27 cellular contexts compared by ENCODE assay signal in the genomic region with DNA sequence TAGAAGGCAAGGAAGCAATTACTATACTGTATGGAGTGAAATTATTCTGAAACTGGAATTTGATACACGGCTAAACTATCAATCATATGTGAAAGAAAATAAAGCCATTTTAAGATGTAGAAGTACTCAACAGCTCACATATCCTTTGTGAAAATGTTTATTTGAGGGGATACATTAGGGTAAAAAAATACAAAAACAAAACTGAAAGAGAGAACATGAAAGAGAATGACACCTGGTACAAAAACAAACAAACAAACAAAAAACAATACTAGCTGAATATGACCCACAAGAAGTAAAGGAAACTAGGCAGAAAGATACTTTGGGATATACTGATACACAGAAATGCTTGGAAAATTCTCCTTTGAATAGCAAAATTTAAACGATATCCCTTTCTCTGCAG. TPM values are rescaled to one million over a fixed set of nuclear protein-coding genes. Genes with fewer than 3 reads are reported as not detected.
"Had no signal": no experiment of that assay in that cellular context is flagged by ENCODE, and none has a peak within 500 bp of the region (broad histone marks: within the 10 kb centered on the region; RNA-seq: fewer than 3 reads in every experiment).

No MANE protein-coding gene starts in this region.

- ATAC-seq: activated CD4-positive, CD25-positive, alpha-beta regulatory T cell treated with anti-CD3 and anti-CD28 coated beads, Interleukin-2, amount 50 U/mL, for 24 hours; activated CD8-positive, alpha-beta T cell treated with anti-CD3 and anti-CD28 coated beads, Interleukin-2, amount 10 ng/mL, durations not matched to agents 7 days and 5 days; body of pancreas; Right ventricle myocardium inferior; T-cell had no signal

- H3K27ac Mint-ChIP-seq: activated CD8-positive, alpha-beta T cell treated with anti-CD3 and anti-CD28 coated beads, Interleukin-2, amount 10 ng/mL, durations not matched to agents 7 days and 5 days; activated naive CD4-positive, alpha-beta T cell treated with anti-CD3 and anti-CD28 coated beads, Interleukin-2, amount 50 U/mL, for 24 hours; activated T-cell treated with anti-CD3 and anti-CD28 coated beads, Interleukin-2, amount 50 U/mL, for 24 hours; activated T-helper 1 cell treated with anti-CD3 and anti-CD28 coated beads, Interleukin-12 subunit alpha, Interleukin-12 subunit beta, Interleukin-2, Interleukin-4 antibody, amounts not matched to agents 30 ng/mL and 10 ng/mL and 1 ng/mL, durations not matched to agents 14 hours and 24 hours and 36 hours; T-cell had no signal

- H3K9me3 Mint-ChIP-seq: activated naive CD4-positive, alpha-beta T cell treated with anti-CD3 and anti-CD28 coated beads, Interleukin-2, amount 50 U/mL, for 24 hours; activated T-cell treated with anti-CD3 and anti-CD28 coated beads, Interleukin-2, amount 50 U/mL, for 24 hours; activated T-helper 1 cell treated with anti-CD3 and anti-CD28 coated beads, Interleukin-12 subunit alpha, Interleukin-12 subunit beta, Interleukin-2, Interleukin-4 antibody, amounts not matched to agents 30 ng/mL and 10 ng/mL and 1 ng/mL, durations not matched to agents 14 hours and 24 hours and 36 hours; central memory CD8-positive, alpha-beta T cell; T-cell had no signal

- H3K27me3 Mint-ChIP-seq: activated T-cell treated with anti-CD3 and anti-CD28 coated beads, Interleukin-2, amount 50 U/mL, for 24 hours had no signal

- H3K4me3 Mint-ChIP-seq: activated CD8-positive, alpha-beta T cell treated with anti-CD3 and anti-CD28 coated beads, Interleukin-2, amount 10 ng/mL, durations not matched to agents 7 days and 5 days; activated naive CD4-positive, alpha-beta T cell treated with anti-CD3 and anti-CD28 coated beads, Interleukin-2, amount 50 U/mL, for 24 hours; activated T-cell treated with anti-CD3 and anti-CD28 coated beads, Interleukin-2, amount 50 U/mL, for 24 hours; activated T-helper 1 cell treated with anti-CD3 and anti-CD28 coated beads, Interleukin-12 subunit alpha, Interleukin-12 subunit beta, Interleukin-2, Interleukin-4 antibody, amounts not matched to agents 30 ng/mL and 10 ng/mL and 1 ng/mL, durations not matched to agents 14 hours and 24 hours and 36 hours; central memory CD8-positive, alpha-beta T cell; T-cell had no signal

- H3K4me1 Mint-ChIP-seq: activated naive CD4-positive, alpha-beta T cell treated with anti-CD3 and anti-CD28 coated beads, Interleukin-2, amount 50 U/mL, for 24 hours; central memory CD8-positive, alpha-beta T cell; T-cell had no signal

- DNase-seq: activated CD4-positive, alpha-beta T cell treated with anti-CD3 and anti-CD28 coated beads for 4 hours; activated CD8-positive, alpha-beta memory T cell treated with anti-CD3 and anti-CD28 coated beads, Interleukin-2, amount 50 U/mL, for 48 hours; activated CD8-positive, alpha-beta T cell treated with anti-CD3 and anti-CD28 coated beads, Interleukin-2, amount 10 ng/mL, durations not matched to agents 7 days and 5 days; activated effector memory CD4-positive, alpha-beta T cell treated with Interleukin-2 at 50 U/mL for 16 hours; activated naive CD4-positive, alpha-beta T cell; activated T-cell treated with anti-CD3 and anti-CD28 coated beads, Interleukin-2, amount 50 U/mL, for 24 hours; aorta; body of pancreas; NCI-H1092 treated with DMSO at 0.1 percent for 48 hours; NCI-H1417 treated with DMSO at 0.1 percent for 48 hours; NCI-H1694; NCI-H2029; NCI-H2107; NCI-H2171 treated with DMSO at 0.1 percent for 48 hours; NCI-H226; NCI-H526; NCI-H774; T-cell had no signal

- H3K27ac ChIP-seq: body of pancreas, KMS-11, SK-N-MC had no signal

- H3K36me3 Mint-ChIP-seq: activated naive CD4-positive, alpha-beta T cell treated with anti-CD3 and anti-CD28 coated beads, Interleukin-2, amount 50 U/mL, for 24 hours; T-cell had no signal

- H3K9me3 ChIP-seq: body of pancreas had no signal

- H3K9ac ChIP-seq: KMS-11 had no signal

- H3K4me3 ChIP-seq: body of pancreas, SK-N-MC had no signal

- H3K4me2 ChIP-seq: KMS-11 had no signal

- H3K27me3 ChIP-seq: body of pancreas had no signal

RNA-seq across cellular contexts. Expression of a gene that starts 20.8 kb away (rescaled TPM):
- total RNA-seq: activated CD8-positive, alpha-beta T cell treated with anti-CD3 and anti-CD28 coated beads, Interleukin-2, amount 10 ng/mL, durations not matched to agents 7 days and 5 days; OCI-LY7; T-helper 2 cell treated with Interferon-gamma antibody and Interleukin-4, amounts not matched to agents 100 ng/mL and 5 ng/mL, for 36 hours had no signal

RNA-seq across cellular contexts. Expression of a gene that starts 59.2 kb away (rescaled TPM):
- total RNA-seq: activated CD8-positive, alpha-beta T cell treated with anti-CD3 and anti-CD28 coated beads, Interleukin-2, amount 10 ng/mL, durations not matched to agents 7 days and 5 days; activated T-helper 1 cell treated with anti-CD3 and anti-CD28 coated beads, Interleukin-12 subunit alpha, Interleukin-12 subunit beta, Interleukin-2, Interleukin-4 antibody, amounts not matched to agents 30 ng/mL and 10 ng/mL and 1 ng/mL, durations not matched to agents 14 hours and 24 hours and 36 hours; body of pancreas; OCI-LY7; Right ventricle myocardium inferior; T-helper 2 cell treated with Interferon-gamma antibody and Interleukin-4, amounts not matched to agents 100 ng/mL and 5 ng/mL, for 36 hours had no signal
